ENCODE assay signal across 1 cellular context in genomic region chr2:108637304-108637669, GRCh38.
TF ChIP-seq lines count a peak whose summit lies in the region.

No MANE protein-coding gene starts in this region.

TF ChIP-seq in GM23338, 12 proteins besides CTCF, POLR2A, EP300 and RAD21 (continued from another document):
- TF ChIP-seq, protein P1, sequence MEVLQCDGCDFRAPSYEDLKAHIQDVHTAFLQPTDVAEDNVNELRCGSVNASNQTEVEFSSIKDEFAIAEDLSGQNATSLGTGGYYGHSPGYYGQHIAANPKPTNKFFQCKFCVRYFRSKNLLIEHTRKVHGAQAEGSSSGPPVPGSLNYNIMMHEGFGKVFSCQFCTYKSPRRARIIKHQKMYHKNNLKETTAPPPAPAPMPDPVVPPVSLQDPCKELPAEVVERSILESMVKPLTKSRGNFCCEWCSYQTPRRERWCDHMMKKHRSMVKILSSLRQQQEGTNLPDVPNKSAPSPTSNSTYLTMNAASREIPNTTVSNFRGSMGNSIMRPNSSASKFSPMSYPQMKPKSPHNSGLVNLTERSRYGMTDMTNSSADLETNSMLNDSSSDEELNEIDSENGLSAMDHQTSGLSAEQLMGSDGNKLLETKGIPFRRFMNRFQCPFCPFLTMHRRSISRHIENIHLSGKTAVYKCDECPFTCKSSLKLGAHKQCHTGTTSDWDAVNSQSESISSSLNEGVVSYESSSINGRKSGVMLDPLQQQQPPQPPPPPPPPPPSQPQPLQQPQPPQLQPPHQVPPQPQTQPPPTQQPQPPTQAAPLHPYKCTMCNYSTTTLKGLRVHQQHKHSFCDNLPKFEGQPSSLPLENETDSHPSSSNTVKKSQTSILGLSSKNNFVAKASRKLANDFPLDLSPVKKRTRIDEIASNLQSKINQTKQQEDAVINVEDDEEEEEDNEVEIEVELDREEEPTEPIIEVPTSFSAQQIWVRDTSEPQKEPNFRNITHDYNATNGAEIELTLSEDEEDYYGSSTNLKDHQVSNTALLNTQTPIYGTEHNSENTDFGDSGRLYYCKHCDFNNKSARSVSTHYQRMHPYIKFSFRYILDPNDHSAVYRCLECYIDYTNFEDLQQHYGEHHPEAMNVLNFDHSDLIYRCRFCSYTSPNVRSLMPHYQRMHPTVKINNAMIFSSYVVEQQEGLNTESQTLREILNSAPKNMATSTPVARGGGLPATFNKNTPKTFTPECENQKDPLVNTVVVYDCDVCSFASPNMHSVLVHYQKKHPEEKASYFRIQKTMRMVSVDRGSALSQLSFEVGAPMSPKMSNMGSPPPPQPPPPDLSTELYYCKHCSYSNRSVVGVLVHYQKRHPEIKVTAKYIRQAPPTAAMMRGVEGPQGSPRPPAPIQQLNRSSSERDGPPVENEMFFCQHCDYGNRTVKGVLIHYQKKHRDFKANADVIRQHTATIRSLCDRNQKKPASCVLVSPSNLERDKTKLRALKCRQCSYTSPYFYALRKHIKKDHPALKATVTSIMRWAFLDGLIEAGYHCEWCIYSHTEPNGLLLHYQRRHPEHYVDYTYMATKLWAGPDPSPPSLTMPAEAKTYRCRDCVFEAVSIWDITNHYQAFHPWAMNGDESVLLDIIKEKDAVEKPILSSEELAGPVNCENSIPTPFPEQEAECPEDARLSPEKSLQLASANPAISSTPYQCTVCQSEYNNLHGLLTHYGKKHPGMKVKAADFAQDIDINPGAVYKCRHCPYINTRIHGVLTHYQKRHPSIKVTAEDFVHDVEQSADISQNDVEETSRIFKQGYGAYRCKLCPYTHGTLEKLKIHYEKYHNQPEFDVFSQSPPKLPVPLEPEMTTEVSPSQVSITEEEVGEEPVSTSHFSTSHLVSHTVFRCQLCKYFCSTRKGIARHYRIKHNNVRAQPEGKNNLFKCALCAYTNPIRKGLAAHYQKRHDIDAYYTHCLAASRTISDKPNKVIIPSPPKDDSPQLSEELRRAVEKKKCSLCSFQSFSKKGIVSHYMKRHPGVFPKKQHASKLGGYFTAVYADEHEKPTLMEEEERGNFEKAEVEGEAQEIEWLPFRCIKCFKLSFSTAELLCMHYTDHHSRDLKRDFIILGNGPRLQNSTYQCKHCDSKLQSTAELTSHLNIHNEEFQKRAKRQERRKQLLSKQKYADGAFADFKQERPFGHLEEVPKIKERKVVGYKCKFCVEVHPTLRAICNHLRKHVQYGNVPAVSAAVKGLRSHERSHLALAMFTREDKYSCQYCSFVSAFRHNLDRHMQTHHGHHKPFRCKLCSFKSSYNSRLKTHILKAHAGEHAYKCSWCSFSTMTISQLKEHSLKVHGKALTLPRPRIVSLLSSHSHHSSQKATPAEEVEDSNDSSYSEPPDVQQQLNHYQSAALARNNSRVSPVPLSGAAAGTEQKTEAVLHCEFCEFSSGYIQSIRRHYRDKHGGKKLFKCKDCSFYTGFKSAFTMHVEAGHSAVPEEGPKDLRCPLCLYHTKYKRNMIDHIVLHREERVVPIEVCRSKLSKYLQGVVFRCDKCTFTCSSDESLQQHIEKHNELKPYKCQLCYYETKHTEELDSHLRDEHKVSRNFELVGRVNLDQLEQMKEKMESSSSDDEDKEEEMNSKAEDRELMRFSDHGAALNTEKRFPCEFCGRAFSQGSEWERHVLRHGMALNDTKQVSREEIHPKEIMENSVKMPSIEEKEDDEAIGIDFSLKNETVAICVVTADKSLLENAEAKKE (CRISPR knock-in tag; IDR thresholded peaks at IDR 0.05), result no peak
- TF ChIP-seq, protein P2, sequence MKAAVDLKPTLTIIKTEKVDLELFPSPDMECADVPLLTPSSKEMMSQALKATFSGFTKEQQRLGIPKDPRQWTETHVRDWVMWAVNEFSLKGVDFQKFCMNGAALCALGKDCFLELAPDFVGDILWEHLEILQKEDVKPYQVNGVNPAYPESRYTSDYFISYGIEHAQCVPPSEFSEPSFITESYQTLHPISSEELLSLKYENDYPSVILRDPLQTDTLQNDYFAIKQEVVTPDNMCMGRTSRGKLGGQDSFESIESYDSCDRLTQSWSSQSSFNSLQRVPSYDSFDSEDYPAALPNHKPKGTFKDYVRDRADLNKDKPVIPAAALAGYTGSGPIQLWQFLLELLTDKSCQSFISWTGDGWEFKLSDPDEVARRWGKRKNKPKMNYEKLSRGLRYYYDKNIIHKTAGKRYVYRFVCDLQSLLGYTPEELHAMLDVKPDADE (IDR thresholded peaks at IDR 0.05), result no peak
- TF ChIP-seq JUNB (IDR thresholded peaks at IDR 0.05; ENCODE audit: unreplicated experiment) (no peak), POLR2AphosphoS5 (IDR thresholded peaks at IDR 0.05; ENCODE audit: low read depth) (no peak)
